Comparison of ENCODE assay signal across 8 cellular contexts in genomic region chr12:52949413-52950331, GRCh38. TPM values are rescaled to one million over a fixed set of nuclear protein-coding genes. Genes with fewer than 3 reads are reported as not detected.
DNase-seq lines count a peak whose midpoint lies in the region; ATAC-seq and TF ChIP-seq lines count a peak whose summit lies in the region.

No MANE protein-coding gene starts in this region.

- peaks cover 39% of the 10 kb centered on the region for H4K20me1 ChIP-seq in PC-3 (ENCODE audit: low read length)

- peaks cover 33% of the 10 kb centered on the region for H3K36me3 ChIP-seq in PC-3 (ENCODE audit: low read depth, low read length)
- peaks cover 2% of the 10 kb centered on the region for H3K36me3 ChIP-seq in ectodermal cell (ENCODE audit: control insufficient read depth, insufficient read depth, low read length)
- H3K36me3 ChIP-seq in mesodermal cell (ENCODE audit: control insufficient read depth, insufficient read depth, low read length) = peaks cover 42% of the 10 kb centered on the region
- no peaks in the 10 kb centered on the region for H3K36me3 ChIP-seq in aorta (ENCODE audit: control insufficient read depth in 1 of 2, insufficient read depth in 2 of 2, low read length in 1 of 2)

- intact Hi-C loops in PC-3 (cut with micrococcal nuclease) (loop anchor here (1.0 kb wide), 2 partner anchors 23 to 44 kb away; partner anchors contain the start of gene KRT8), aorta (cut with DNase I) (no loop called here)

- H3K4me1 Mint-ChIP-seq in activated naive CD4-positive, alpha-beta T cell treated with anti-CD3 and anti-CD28 coated beads, Interleukin-2, amount 10 ng/mL, durations not matched to agents 7 days and 5 days = peaks cover 8% of the 10 kb centered on the region

- H3K9me2 ChIP-seq in PC-3 (replicated peaks; ENCODE audit: low read length) = no peaks in the 10 kb centered on the region

- CTCF ChIA-PET in activated naive CD4-positive, alpha-beta T cell treated with anti-CD3 and anti-CD28 coated beads, Interleukin-2, amount 10 ng/mL, durations not matched to agents 7 days and 5 days (lab: Charles Lee) = interaction anchor here (1.8 to 2.4 kb wide), 2 partner anchors 65 to 69 kb away, joined by 11 read pairs; no protein-coding TSS in a partner anchor
- CTCF ChIA-PET in PC-3 (lab: Charles Lee) = interaction anchor here (0.5 to 0.9 kb wide), 3 partner anchors 12 to 45 kb away, joined by 3 to 5 read pairs (median 4); partner anchors contain the start of gene KRT8

- H3K4me3 ChIP-seq in PC-3 (ENCODE audit: low read length) (peak overlapping the region; percentile 94), ectodermal cell (ENCODE audit: insufficient read depth, low read depth, low read length) (peak overlapping the region; percentile 45), mesodermal cell (ENCODE audit: extremely low read depth, insufficient read depth, low read length, poor library complexity, severe bottlenecking) (peak overlapping the region; percentile 66), aorta (ENCODE audit: low read length in 2 of 2) (no peak overlapping the region)

- DNase-seq in activated naive CD4-positive, alpha-beta T cell treated with anti-CD3 and anti-CD28 coated beads, Interleukin-2, amount 10 ng/mL, durations not matched to agents 7 days and 5 days = no peak
- DNase-seq in activated naive CD4-positive, alpha-beta T cell treated with anti-CD3 and anti-CD28 coated beads, Interleukin-2, amount 50 U/mL, for 16 hours = no peak
- DNase-seq in PC-3 (peak; percentile 96), aorta (no peak), medulla oblongata (ENCODE audit: extremely low spot score) (no peak)

- BruUV-seq in PC-3 (replicated peaks; lab: Mats Ljungman, UMichigan) = TSS peak; percentile 96

- H3K4me1 ChIP-seq in PC-3 (ENCODE audit: insufficient read depth, low read length) (peaks cover 57% of the 10 kb centered on the region), ectodermal cell (ENCODE audit: control insufficient read depth, insufficient read depth, low read length) (peaks cover 26% of the 10 kb centered on the region), mesodermal cell (ENCODE audit: control insufficient read depth, insufficient read depth, low read length, poor library complexity, severe bottlenecking) (peaks cover 36% of the 10 kb centered on the region), aorta (ENCODE audit: control insufficient read depth in 1 of 2, insufficient read depth in 2 of 2, low read length in 2 of 2) (no peaks in the 10 kb centered on the region)

- 8 to 9% methylated on average over 13 of the region's 13 CpGs for WGBS in ectodermal cell, 2 experiments
- WGBS in mesodermal cell (ENCODE audit: insufficient coverage in 2 of 2), 2 experiments = 2 to 3% methylated on average over 8 to 11 of the region's 13 CpGs
- 60 to 63% methylated on average over 13 of the region's 13 CpGs for WGBS in aorta, 2 donors

- H3K27ac ChIP-seq in PC-3 (ENCODE audit: low read length) (peak overlapping the region; percentile 84), ectodermal cell (ENCODE audit: insufficient read depth, low read depth, low read length, poor library complexity, severe bottlenecking) (no peak overlapping the region), mesodermal cell (ENCODE audit: low read depth, low read length, severe bottlenecking) (peak overlapping the region; percentile 75), aorta (ENCODE audit: low read depth in 1 of 2, low read length in 2 of 2) (no peak overlapping the region)

- POLR2A ChIA-PET in PC-3 (lab: Charles Lee; ENCODE audit: unreplicated experiment) = interaction anchor here (0.5 to 2.2 kb wide), 8 partner anchors 13 to 119 kb away, joined by 3 to 18 read pairs (median 6); partner anchors contain the start of genes EIF4B and KRT8

- ATAC-seq in PC-3 (peak; percentile 78), HG03565 (IDR thresholded peaks at IDR 0.05; ENCODE audit: unreplicated experiment) (no peak), aorta (ENCODE audit: low FRiP score) (no peak)

- no peaks in the 10 kb centered on the region for H3K9me3 Mint-ChIP-seq in activated naive CD4-positive, alpha-beta T cell treated with anti-CD3 and anti-CD28 coated beads, Interleukin-2, amount 10 ng/mL, durations not matched to agents 7 days and 5 days

- no peak for TF ChIP-seq CTCF in PC-3 (conservative IDR thresholded peaks at IDR 0.05; ENCODE audit: low read depth, low read length)

- peaks cover 42% of the 10 kb centered on the region for H3K27me3 Mint-ChIP-seq in activated naive CD4-positive, alpha-beta T cell treated with anti-CD3 and anti-CD28 coated beads, Interleukin-2, amount 10 ng/mL, durations not matched to agents 7 days and 5 days

- H3K36me3 Mint-ChIP-seq in activated naive CD4-positive, alpha-beta T cell treated with anti-CD3 and anti-CD28 coated beads, Interleukin-2, amount 10 ng/mL, durations not matched to agents 7 days and 5 days = no peaks in the 10 kb centered on the region

- peak overlapping the region; percentile 68 for H3K4me3 Mint-ChIP-seq in activated naive CD4-positive, alpha-beta T cell treated with anti-CD3 and anti-CD28 coated beads, Interleukin-2, amount 10 ng/mL, durations not matched to agents 7 days and 5 days

- H3K4me2 ChIP-seq in PC-3 (ENCODE audit: low read length) = peak overlapping the region; percentile 98

- H3K27ac Mint-ChIP-seq in activated naive CD4-positive, alpha-beta T cell treated with anti-CD3 and anti-CD28 coated beads, Interleukin-2, amount 10 ng/mL, durations not matched to agents 7 days and 5 days = no peak overlapping the region

- H3K79me2 ChIP-seq in PC-3 (ENCODE audit: low read length) = peaks cover 42% of the 10 kb centered on the region

- peaks cover 8% of the 10 kb centered on the region for H3F3A ChIP-seq in PC-3 (ENCODE audit: low read length, unreplicated experiment)

- H3K27me3 ChIP-seq in PC-3 (ENCODE audit: low read length) (no peaks in the 10 kb centered on the region), ectodermal cell (ENCODE audit: control insufficient read depth, insufficient read depth, low read length, poor library complexity, severe bottlenecking) (no peaks in the 10 kb centered on the region), aorta (ENCODE audit: control insufficient read depth in 1 of 2, insufficient read depth in 2 of 2, low read length in 1 of 2) (no peaks in the 10 kb centered on the region)

- H3K9me3 ChIP-seq in PC-3 (ENCODE audit: low read length) (no peaks in the 10 kb centered on the region), ectodermal cell (ENCODE audit: control insufficient read depth, low read length) (no peaks in the 10 kb centered on the region), mesodermal cell (ENCODE audit: control insufficient read depth, low read length) (no peaks in the 10 kb centered on the region), aorta (ENCODE audit: control insufficient read depth, low read length) (no peaks in the 10 kb centered on the region)

- H3K9ac ChIP-seq in PC-3 (ENCODE audit: low read length) = peak overlapping the region; percentile 89

- no peak overlapping the region for H2AFZ ChIP-seq in PC-3 (ENCODE audit: low read length)

RNA-seq across cellular contexts. Expression of gene KRT18, which starts 0.8 kb away (rescaled TPM):
- 1,461 and 1,545 TPM in 2 replicates for total RNA-seq in PC-3 (2014; rRNA removed)
- polyA plus RNA-seq in ectodermal cell (2013, experiment 1 of 4) = 114 TPM
- polyA plus RNA-seq in ectodermal cell (2013, experiment 2 of 4) = 106 TPM
- polyA plus RNA-seq in ectodermal cell (2013, experiment 3 of 4) = 93.6 TPM
- 91.2 TPM for polyA plus RNA-seq in ectodermal cell (2013, experiment 4 of 4)
- 2,534 TPM for polyA plus RNA-seq in mesodermal cell (2013, experiment 1 of 2)
- 2,467 TPM for polyA plus RNA-seq in mesodermal cell (2013, experiment 2 of 2)
- 1 to 10 TPM; 3.9 to 9.0 TPM for total RNA-seq in aorta
- polyA plus RNA-seq in aorta = 10 to 100 TPM; 15.8 to 54.1 TPM

RNA-seq across cellular contexts. Expression of gene KRT8, which starts 44.8 kb away (rescaled TPM):
- total RNA-seq in PC-3 (2014; rRNA removed) (719 and 1,028 TPM in 2 replicates), aorta (100 to 1,000 TPM in 1 of 2 donors, 10 to 100 TPM in 1; 34.5 to 102 TPM)
- 240 TPM for polyA plus RNA-seq in ectodermal cell (2013, experiment 1 of 4)
- 242 TPM for polyA plus RNA-seq in ectodermal cell (2013, experiment 2 of 4)
- polyA plus RNA-seq in ectodermal cell (2013, experiment 3 of 4) = 172 TPM
- polyA plus RNA-seq in ectodermal cell (2013, experiment 4 of 4) = 169 TPM
- 3,226 TPM for polyA plus RNA-seq in mesodermal cell (2013, experiment 1 of 2)
- 3,108 TPM for polyA plus RNA-seq in mesodermal cell (2013, experiment 2 of 2)
- polyA plus RNA-seq in aorta = 100 to 1,000 TPM in 1 of 2 donors, 10 to 100 TPM in 1; 39.4 to 323 TPM

RNA-seq across cellular contexts. Expression of gene EIF4B, which starts 56.6 kb away (rescaled TPM):
- 424 and 434 TPM in 2 replicates for total RNA-seq in PC-3 (2014; rRNA removed)
- 553 TPM for polyA plus RNA-seq in ectodermal cell (2013, experiment 1 of 4)
- 549 TPM for polyA plus RNA-seq in ectodermal cell (2013, experiment 2 of 4)
- 416 TPM for polyA plus RNA-seq in ectodermal cell (2013, experiment 3 of 4)
- 457 TPM for polyA plus RNA-seq in ectodermal cell (2013, experiment 4 of 4)
- 346 TPM for polyA plus RNA-seq in mesodermal cell (2013, experiment 1 of 2)
- polyA plus RNA-seq in mesodermal cell (2013, experiment 2 of 2) = 376 TPM
- 100 to 1,000 TPM; 353 to 439 TPM for total RNA-seq in aorta
- 100 to 1,000 TPM; 147 to 259 TPM for polyA plus RNA-seq in aorta

Comparison
In these comparisons a context has a peak if more than half of its experiments do, and no peak if none do; other contexts are left out.
1. H3K27ac ChIP-seq: peak in PC-3 (single experiment) and mesodermal cell (single experiment); none in ectodermal cell (single experiment) and aorta (0 of 2).
2. H3K4me3 ChIP-seq: peak in PC-3 (single experiment), ectodermal cell (single experiment) and mesodermal cell (single experiment); none in aorta (0 of 2).
3. RNA of gene KRT18, which starts 0.8 kb away (total RNA-seq): 1,461 to 1,545 TPM in PC-3; 3.9 to 9.0 TPM in aorta; every median in the first group is over 100 times any median in the second.